In the genomic region with DNA sequence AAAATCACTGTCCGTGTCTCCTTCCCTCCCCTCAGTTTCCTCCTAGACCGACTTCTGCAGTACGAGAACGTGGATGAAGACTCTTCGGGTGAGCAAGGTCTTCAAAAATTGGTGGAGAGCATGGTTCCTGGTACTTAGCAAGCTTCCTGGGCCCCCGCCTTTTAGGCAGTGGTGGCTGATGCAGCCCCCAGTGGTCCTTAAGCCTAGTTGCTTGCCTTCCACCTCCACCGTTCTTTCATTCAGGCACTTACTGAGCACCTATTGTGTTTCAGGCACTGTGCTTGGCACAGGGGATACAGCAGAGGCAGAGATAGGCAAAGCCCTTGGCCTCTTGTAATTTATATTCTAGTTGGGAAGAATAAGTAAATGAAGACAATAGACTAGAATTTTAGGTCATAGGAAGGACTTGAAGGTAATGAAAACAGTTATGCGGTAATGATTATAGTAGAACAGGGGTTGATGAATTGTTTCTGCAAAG, we compare ENCODE assay signal across 8 cellular contexts. TPM values are rescaled to one million over a fixed set of nuclear protein-coding genes. Genes with fewer than 3 reads are reported as not detected.
DNase-seq lines count a peak whose midpoint lies in the region.

No MANE protein-coding gene starts in this region.

- peak overlapping the region; percentile 98 for H3K27ac Mint-ChIP-seq in activated CD4-positive, alpha-beta memory T cell treated with anti-CD3 and anti-CD28 coated beads, Interleukin-2, amount 10 ng/mL, durations not matched to agents 7 days and 5 days

- H3K9me3 ChIP-seq in iPS-18a (ENCODE audit: control insufficient read depth, low read depth, low read length) (no peaks in the 10 kb centered on the region), stomach smooth muscle (ENCODE audit: control insufficient read depth in 2 of 2, low read length in 2 of 2) (no peaks in the 10 kb centered on the region)

- DNase-seq in NCI-H2227 (lab: John Stamatoyannopoulos, UW; ENCODE audit: unreplicated experiment) (peak; percentile 44), NCI-H2227 treated with DMSO at 0.1 percent for 48 hours (lab: John Stamatoyannopoulos, UW) (no peak), cerebellar nuclear complex (lab: John Stamatoyannopoulos, UW) (no peak), middle frontal gyrus (ENCODE audit: extremely low spot score, low spot score) (no peak), kidney glomerular epithelial cell (lab: John Stamatoyannopoulos, UW) (no peak)
- no peak for DNase-seq in activated CD4-positive, alpha-beta memory T cell treated with anti-CD3 and anti-CD28 coated beads, Interleukin-2, amount 10 ng/mL, durations not matched to agents 7 days and 5 days

- H3K27me3 Mint-ChIP-seq in activated CD4-positive, alpha-beta memory T cell treated with anti-CD3 and anti-CD28 coated beads, Interleukin-2, amount 10 ng/mL, durations not matched to agents 7 days and 5 days: no peaks in the 10 kb centered on the region

- CTCF ChIA-PET in activated CD4-positive, alpha-beta memory T cell treated with anti-CD3 and anti-CD28 coated beads, Interleukin-2, amount 10 ng/mL, durations not matched to agents 7 days and 5 days (lab: Charles Lee): interaction anchor here (0.6 to 2.8 kb wide), 7 partner anchors 9 to 297 kb away, joined by 3 to 9 read pairs (median 4); partner anchors contain the start of genes CDIPT and PAGR1

- peaks cover 4% of the 10 kb centered on the region for H3K4me1 ChIP-seq in iPS-18a (ENCODE audit: control insufficient read depth, low read depth, low read length)
- H3K4me1 ChIP-seq in stomach smooth muscle (ENCODE audit: control insufficient read depth, insufficient read depth, low read length): peaks cover 22% of the 10 kb centered on the region

- H3K36me3 ChIP-seq in iPS-18a (ENCODE audit: control insufficient read depth, low read depth, low read length) (peaks cover 12% of the 10 kb centered on the region), stomach smooth muscle (ENCODE audit: control insufficient read depth in 2 of 2, insufficient read depth in 2 of 2, low read length in 2 of 2) (peaks cover 13 to 23% of the 10 kb centered on the region in 2 donors)

- H3K4me1 Mint-ChIP-seq in activated CD4-positive, alpha-beta memory T cell treated with anti-CD3 and anti-CD28 coated beads, Interleukin-2, amount 10 ng/mL, durations not matched to agents 7 days and 5 days: peaks cover 45% of the 10 kb centered on the region

- H3K9ac ChIP-seq in iPS-18a (ENCODE audit: low read length): peak overlapping the region; percentile 86
- H3K9ac ChIP-seq in stomach smooth muscle (ENCODE audit: low read length in 2 of 2): peak overlapping the region; percentile 96 to 98

- H3K9me3 Mint-ChIP-seq in activated CD4-positive, alpha-beta memory T cell treated with anti-CD3 and anti-CD28 coated beads, Interleukin-2, amount 10 ng/mL, durations not matched to agents 7 days and 5 days: no peaks in the 10 kb centered on the region

- peak overlapping the region; percentile 94 for H3K4me3 Mint-ChIP-seq in activated CD4-positive, alpha-beta memory T cell treated with anti-CD3 and anti-CD28 coated beads, Interleukin-2, amount 10 ng/mL, durations not matched to agents 7 days and 5 days

- H3K27me3 ChIP-seq in iPS-18a (ENCODE audit: control insufficient read depth, insufficient read depth, low read length) (no peaks in the 10 kb centered on the region), stomach smooth muscle (ENCODE audit: control insufficient read depth in 1 of 2, insufficient read depth in 2 of 2, low read length in 2 of 2) (no peaks in the 10 kb centered on the region)

- H3K4me3 ChIP-seq in iPS-18a (ENCODE audit: low read length) (peak overlapping the region; percentile 80), stomach smooth muscle (ENCODE audit: low read length in 2 of 2) (peak overlapping the region; percentile 89 to 96)

- H3K36me3 Mint-ChIP-seq in activated CD4-positive, alpha-beta memory T cell treated with anti-CD3 and anti-CD28 coated beads, Interleukin-2, amount 10 ng/mL, durations not matched to agents 7 days and 5 days (ENCODE audit: low read depth): peaks cover 62% of the 10 kb centered on the region

- POLR2A ChIA-PET in activated CD4-positive, alpha-beta memory T cell treated with anti-CD3 and anti-CD28 coated beads, Interleukin-2, amount 10 ng/mL, durations not matched to agents 7 days and 5 days (lab: Charles Lee): interaction anchor here (0.6 to 5.1 kb wide), 12 partner anchors 8 to 189 kb away, joined by 3 to 99 read pairs (median 14); partner anchors contain the start of genes ALDOA, ASPHD1, KCTD13 and MAZ

- no peak overlapping the region for H3K27ac ChIP-seq in iPS-18a (ENCODE audit: low read length)
- no peak overlapping the region for H3K27ac ChIP-seq in stomach smooth muscle (ENCODE audit: low read length)

RNA-seq across cellular contexts. Expression of gene INO80E, which starts 0.8 kb away (rescaled TPM):
- 100 to 1,000 TPM; 102 to 107 TPM for total RNA-seq in activated CD4-positive, alpha-beta memory T cell treated with anti-CD3 and anti-CD28 coated beads, Interleukin-2, amount 10 ng/mL, durations not matched to agents 7 days and 5 days

RNA-seq across cellular contexts. Expression of gene HIRIP3, which starts 1.4 kb away (rescaled TPM):
- total RNA-seq in activated CD4-positive, alpha-beta memory T cell treated with anti-CD3 and anti-CD28 coated beads, Interleukin-2, amount 10 ng/mL, durations not matched to agents 7 days and 5 days: 10 to 100 TPM; 38.7 to 40.3 TPM

RNA-seq across cellular contexts. Expression of gene DOC2A, which starts 14.0 kb away (rescaled TPM):
- not detected for total RNA-seq in activated CD4-positive, alpha-beta memory T cell treated with anti-CD3 and anti-CD28 coated beads, Interleukin-2, amount 10 ng/mL, durations not matched to agents 7 days and 5 days

RNA-seq across cellular contexts. Expression of gene TAOK2, which starts 23.1 kb away (rescaled TPM):
- total RNA-seq in activated CD4-positive, alpha-beta memory T cell treated with anti-CD3 and anti-CD28 coated beads, Interleukin-2, amount 10 ng/mL, durations not matched to agents 7 days and 5 days: 10 to 100 TPM; 44.2 TPM

RNA-seq across cellular contexts. Expression of gene C16orf92, which starts 26.2 kb away (rescaled TPM):
- total RNA-seq in activated CD4-positive, alpha-beta memory T cell treated with anti-CD3 and anti-CD28 coated beads, Interleukin-2, amount 10 ng/mL, durations not matched to agents 7 days and 5 days: not detected
